Comparison of ENCODE assay signal across 1 cellular context in genomic region chr6:138593100-138593877, GRCh38.
A peak's percentile ranks its signal among the peaks of the same experiment; 100 is the strongest.
TF ChIP-seq lines count a peak whose summit lies in the region.

No MANE protein-coding gene starts in this region.

TF ChIP-seq in HepG2, 621 proteins besides CTCF, POLR2A, EP300 and RAD21 (continued from another document and continues in another):
- TF ChIP-seq TRAFD1 (CRISPR knock-in tag; IDR thresholded peaks at IDR 0.05; ENCODE audit: borderline replicate concordance) (no peak), SMYD3 (CRISPR knock-in tag; IDR thresholded peaks at IDR 0.05) (no peak), ZFY (CRISPR knock-in tag; IDR thresholded peaks at IDR 0.05) (no peak), SP5 (CRISPR knock-in tag; IDR thresholded peaks at IDR 0.05; ENCODE audit: borderline replicate concordance, low read depth) (0 out of 2 replicates have a peak, but pooled peaks have one; percentile 34), ZMYM3 (CRISPR knock-in tag; IDR thresholded peaks at IDR 0.05) (peak; percentile 71; the same call in 1 of the 2 replicates), YEATS4 (CRISPR knock-in tag; IDR thresholded peaks at IDR 0.05; ENCODE audit: borderline replicate concordance) (peak; percentile 78), PCBP2 (optimal IDR thresholded peaks at IDR 0.05; ENCODE audit: low read depth, low read length, poor library complexity, severe bottlenecking) (no peak), ZNF746 (CRISPR knock-in tag; IDR thresholded peaks at IDR 0.05) (no peak), RFX5 (IDR thresholded peaks at IDR 0.05; ENCODE audit: low read depth, low read length) (no peak), ZBTB44 (CRISPR knock-in tag; IDR thresholded peaks at IDR 0.05) (0 out of 2 replicates have a peak, but pooled peaks have one; percentile 45), NCOA2 (CRISPR knock-in tag; IDR thresholded peaks at IDR 0.05) (peak; percentile 32; the same call in 1 of the 2 replicates), GLI4 (CRISPR knock-in tag; IDR thresholded peaks at IDR 0.05; ENCODE audit: borderline replicate concordance) (no peak), GATAD2A (CRISPR knock-in tag; IDR thresholded peaks at IDR 0.05) (peak; percentile 67; the same call in 1 of the 2 replicates), ELK4 (CRISPR knock-in tag; IDR thresholded peaks at IDR 0.05; ENCODE audit: borderline replicate concordance) (no peak), SKI (IDR thresholded peaks at IDR 0.05; ENCODE audit: partially characterized antibody) (no peak), JUND (CRISPR knock-in tag; IDR thresholded peaks at IDR 0.05) (no peak), MEIS2 (CRISPR knock-in tag; IDR thresholded peaks at IDR 0.05) (0 out of 2 replicates have a peak, but pooled peaks have one; percentile 43), KDM5B (CRISPR knock-in tag; IDR thresholded peaks at IDR 0.05; ENCODE audit: borderline replicate concordance) (no peak), PBX3 (CRISPR knock-in tag; IDR thresholded peaks at IDR 0.05; ENCODE audit: borderline replicate concordance) (no peak), ZNF616 (CRISPR knock-in tag; IDR thresholded peaks at IDR 0.05; ENCODE audit: low read depth) (no peak), ZEB1 (IDR thresholded peaks at IDR 0.05; ENCODE audit: insufficient replicate concordance, low read depth) (no peak), ZNF639 (CRISPR knock-in tag; conservative IDR thresholded peaks at IDR 0.05) (no peak; the same call in 1 of the 2 replicates), FIP1L1 (IDR thresholded peaks at IDR 0.05; ENCODE audit: borderline replicate concordance, insufficient read depth, low read depth, low read length) (no peak), ZNF678 (CRISPR knock-in tag; IDR thresholded peaks at IDR 0.05) (no peak), ZBTB49 (CRISPR knock-in tag; IDR thresholded peaks at IDR 0.05; ENCODE audit: borderline replicate concordance) (no peak), SNRNP70 (IDR thresholded peaks at IDR 0.05; ENCODE audit: low read depth, low read length) (no peak), CAMTA2 (CRISPR knock-in tag; IDR thresholded peaks at IDR 0.05; ENCODE audit: borderline replicate concordance) (no peak), ZNF589 (CRISPR knock-in tag; conservative IDR thresholded peaks at IDR 0.05) (no peak), RFXAP (CRISPR knock-in tag; IDR thresholded peaks at IDR 0.05; ENCODE audit: borderline replicate concordance) (0 out of 2 replicates have a peak, but pooled peaks have one; percentile 32), NBN (conservative IDR thresholded peaks at IDR 0.05) (no peak), ZNF839 (CRISPR knock-in tag; IDR thresholded peaks at IDR 0.05; ENCODE audit: borderline replicate concordance) (no peak), NCOA5 (CRISPR knock-in tag; IDR thresholded peaks at IDR 0.05) (no peak), SNAPC5 (CRISPR knock-in tag; IDR thresholded peaks at IDR 0.05; ENCODE audit: borderline replicate concordance) (no peak), HOXD1 (CRISPR knock-in tag; IDR thresholded peaks at IDR 0.05) (peak; percentile 48; the same call in 1 of the 2 replicates), ZNF331 (CRISPR knock-in tag; IDR thresholded peaks at IDR 0.05) (no peak)
- TF ChIP-seq, protein P1, sequence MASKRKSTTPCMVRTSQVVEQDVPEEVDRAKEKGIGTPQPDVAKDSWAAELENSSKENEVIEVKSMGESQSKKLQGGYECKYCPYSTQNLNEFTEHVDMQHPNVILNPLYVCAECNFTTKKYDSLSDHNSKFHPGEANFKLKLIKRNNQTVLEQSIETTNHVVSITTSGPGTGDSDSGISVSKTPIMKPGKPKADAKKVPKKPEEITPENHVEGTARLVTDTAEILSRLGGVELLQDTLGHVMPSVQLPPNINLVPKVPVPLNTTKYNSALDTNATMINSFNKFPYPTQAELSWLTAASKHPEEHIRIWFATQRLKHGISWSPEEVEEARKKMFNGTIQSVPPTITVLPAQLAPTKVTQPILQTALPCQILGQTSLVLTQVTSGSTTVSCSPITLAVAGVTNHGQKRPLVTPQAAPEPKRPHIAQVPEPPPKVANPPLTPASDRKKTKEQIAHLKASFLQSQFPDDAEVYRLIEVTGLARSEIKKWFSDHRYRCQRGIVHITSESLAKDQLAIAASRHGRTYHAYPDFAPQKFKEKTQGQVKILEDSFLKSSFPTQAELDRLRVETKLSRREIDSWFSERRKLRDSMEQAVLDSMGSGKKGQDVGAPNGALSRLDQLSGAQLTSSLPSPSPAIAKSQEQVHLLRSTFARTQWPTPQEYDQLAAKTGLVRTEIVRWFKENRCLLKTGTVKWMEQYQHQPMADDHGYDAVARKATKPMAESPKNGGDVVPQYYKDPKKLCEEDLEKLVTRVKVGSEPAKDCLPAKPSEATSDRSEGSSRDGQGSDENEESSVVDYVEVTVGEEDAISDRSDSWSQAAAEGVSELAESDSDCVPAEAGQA (IDR thresholded peaks at IDR 0.05; ENCODE audit: low read depth) = no peak
- TF ChIP-seq, protein P1 (CRISPR knock-in tag; IDR thresholded peaks at IDR 0.05; ENCODE audit: borderline replicate concordance) = no peak
- TF ChIP-seq, protein P2, sequence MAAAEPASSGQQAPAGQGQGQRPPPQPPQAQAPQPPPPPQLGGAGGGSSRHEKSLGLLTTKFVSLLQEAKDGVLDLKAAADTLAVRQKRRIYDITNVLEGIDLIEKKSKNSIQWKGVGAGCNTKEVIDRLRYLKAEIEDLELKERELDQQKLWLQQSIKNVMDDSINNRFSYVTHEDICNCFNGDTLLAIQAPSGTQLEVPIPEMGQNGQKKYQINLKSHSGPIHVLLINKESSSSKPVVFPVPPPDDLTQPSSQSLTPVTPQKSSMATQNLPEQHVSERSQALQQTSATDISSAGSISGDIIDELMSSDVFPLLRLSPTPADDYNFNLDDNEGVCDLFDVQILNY (CRISPR knock-in tag; conservative IDR thresholded peaks at IDR 0.05) = no peak
- TF ChIP-seq, protein P3, sequence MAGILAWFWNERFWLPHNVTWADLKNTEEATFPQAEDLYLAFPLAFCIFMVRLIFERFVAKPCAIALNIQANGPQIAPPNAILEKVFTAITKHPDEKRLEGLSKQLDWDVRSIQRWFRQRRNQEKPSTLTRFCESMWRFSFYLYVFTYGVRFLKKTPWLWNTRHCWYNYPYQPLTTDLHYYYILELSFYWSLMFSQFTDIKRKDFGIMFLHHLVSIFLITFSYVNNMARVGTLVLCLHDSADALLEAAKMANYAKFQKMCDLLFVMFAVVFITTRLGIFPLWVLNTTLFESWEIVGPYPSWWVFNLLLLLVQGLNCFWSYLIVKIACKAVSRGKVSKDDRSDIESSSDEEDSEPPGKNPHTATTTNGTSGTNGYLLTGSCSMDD (CRISPR knock-in tag; IDR thresholded peaks at IDR 0.05) = no peak
